Comparison of ENCODE assay signal across 8 cellular contexts in genomic region chr14:103056322-103057027, GRCh38. TPM values are rescaled to one million over a fixed set of nuclear protein-coding genes. Genes with fewer than 3 reads are reported as not detected.
DNase-seq lines count a peak whose midpoint lies in the region; ATAC-seq and TF ChIP-seq lines count a peak whose summit lies in the region.

No MANE protein-coding gene starts in this region.

- TF ChIP-seq CTCF in SK-N-SH (IDR thresholded peaks at IDR 0.05) (peak; percentile 71), esophagus squamous epithelium (IDR thresholded peaks at IDR 0.05) (no peak)

- TF ChIP-seq POLR2A in esophagus squamous epithelium (IDR thresholded peaks at IDR 0.05): peak in 1 of 4 donors; percentile 12

- WGBS in SK-N-SH (ENCODE audit: low lambda C conversion rate): 1% methylated on average over 32 of the region's 50 CpGs
- 3 to 7% methylated on average over 21 to 27 of the region's 50 CpGs for WGBS in esophagus squamous epithelium, 2 donors

- H3K9me3 Mint-ChIP-seq in naive thymus-derived CD4-positive, alpha-beta T cell: no peaks in the 10 kb centered on the region

- TF ChIP-seq RAD21 in SK-N-SH (IDR thresholded peaks at IDR 0.05; ENCODE audit: low read length): no peak

- peak overlapping the region; percentile 52 to 86 (median 74) for H3K4me3 Mint-ChIP-seq in naive thymus-derived CD4-positive, alpha-beta T cell

- peaks cover 48% of the 10 kb centered on the region for H4K20me1 ChIP-seq in SK-N-SH (ENCODE audit: insufficient read depth)

- H3K36me3 ChIP-seq in SK-N-SH (replicated peaks in 1 of 2; ENCODE audit: control insufficient read depth in 1 of 2, insufficient read depth in 2 of 2, low read length in 1 of 2) (peaks cover 5 to 13% of the 10 kb centered on the region in 2 experiments), esophagus squamous epithelium (no peaks in the 10 kb centered on the region)
- H3K36me3 ChIP-seq in naive thymus-derived CD4-positive, alpha-beta T cell (ENCODE audit: control insufficient read depth in 2 of 3, insufficient read depth in 3 of 3, low read length in 3 of 3): no peaks in the 10 kb centered on the region

- CTCF ChIA-PET in SK-N-SH (lab: Yijun Ruan, JAX): interaction anchor here (0.5 to 3.5 kb wide), 23 partner anchors 9 to 401 kb away, joined by 3 to 18 read pairs (median 4); no protein-coding TSS in a partner anchor
- CTCF ChIA-PET in naive thymus-derived CD4-positive, alpha-beta T cell (lab: Charles Lee): no interaction called here

- peaks cover 76% of the 10 kb centered on the region for H3K79me2 ChIP-seq in SK-N-SH (ENCODE audit: insufficient read depth)

- H3K27ac ChIP-seq in SK-N-SH (ENCODE audit: low read depth in 2 of 2, low read length in 1 of 2) (peak overlapping the region; percentile 75 to 89), esophagus squamous epithelium (peak overlapping the region; percentile 93 to 99 (median 98))
- peak overlapping the region; percentile 21 for H3K27ac ChIP-seq in naive thymus-derived CD4-positive, alpha-beta T cell (ENCODE audit: low read depth, low read length)

- H3K27ac Mint-ChIP-seq in naive thymus-derived CD4-positive, alpha-beta T cell: peak overlapping the region in 3 of 9 donors; percentile 32 to 71 (median 49)

- peaks cover 0 to 13% (median 11%) of the 10 kb centered on the region in 7 donors for H3K4me1 Mint-ChIP-seq in naive thymus-derived CD4-positive, alpha-beta T cell

- ATAC-seq in HG02623 (IDR thresholded peaks at IDR 0.05; ENCODE audit: unreplicated experiment) (peak; percentile 6), GM18498 (IDR thresholded peaks at IDR 0.05; ENCODE audit: unreplicated experiment) (no peak), HG02678 (IDR thresholded peaks at IDR 0.05; ENCODE audit: unreplicated experiment) (no peak)
- no peak for ATAC-seq in naive thymus-derived CD4-positive, alpha-beta T cell

- H3K27me3 Mint-ChIP-seq in naive thymus-derived CD4-positive, alpha-beta T cell: peaks cover 9 to 55% (median 14%) of the 10 kb centered on the region in 5 donors

- H3K27me3 ChIP-seq in SK-N-SH (ENCODE audit: insufficient read depth): no peaks in the 10 kb centered on the region
- H3K27me3 ChIP-seq in esophagus squamous epithelium: no peaks in the 10 kb centered on the region
- H3K27me3 ChIP-seq in naive thymus-derived CD4-positive, alpha-beta T cell (ENCODE audit: control insufficient read depth in 2 of 2, insufficient read depth in 2 of 2, low read length in 2 of 2): peaks cover 3 to 7% of the 10 kb centered on the region in 2 donors

- peak overlapping the region; percentile 74 for H3K9ac ChIP-seq in SK-N-SH

- H3K4me1 ChIP-seq in SK-N-SH (ENCODE audit: control insufficient read depth in 1 of 2, insufficient read depth in 2 of 2, low read depth in 1 of 2, low read length in 1 of 2) (peaks cover 23 to 26% of the 10 kb centered on the region in 2 experiments; a peak in 3 of 4 replicates), esophagus squamous epithelium (peaks cover 24 to 72% (median 29%) of the 10 kb centered on the region in 3 donors)
- no peaks in the 10 kb centered on the region for H3K4me1 ChIP-seq in naive thymus-derived CD4-positive, alpha-beta T cell (ENCODE audit: control insufficient read depth in 2 of 2, insufficient read depth in 2 of 2, low read length in 2 of 2)

- intact Hi-C loops in esophagus squamous epithelium (cut with DNase I): no loop called here
- intact Hi-C loops in naive thymus-derived CD4-positive, alpha-beta T cell (cut with micrococcal nuclease): loop anchor here in 1 of 2 donors (1.0 to 10.0 kb wide), 2 partner anchors 19 to 282 kb away; partner anchors contain the start of gene TRAF3

- H2AFZ ChIP-seq in SK-N-SH (ENCODE audit: low read depth): no peak overlapping the region

- no peaks in the 10 kb centered on the region for H3K36me3 Mint-ChIP-seq in naive thymus-derived CD4-positive, alpha-beta T cell

- H3K4me3 ChIP-seq in SK-N-SH (ENCODE audit: low read depth in 2 of 2, low read length in 1 of 2) (peak overlapping the region; percentile 75 to 91), esophagus squamous epithelium (peak overlapping the region; percentile 69 to 86 (median 78))
- no peak overlapping the region for H3K4me3 ChIP-seq in naive thymus-derived CD4-positive, alpha-beta T cell (ENCODE audit: low read length)

- TF ChIP-seq EP300 in SK-N-SH (IDR thresholded peaks at IDR 0.05; ENCODE audit: borderline replicate concordance in 1 of 2, low read depth in 1 of 2, low read length in 1 of 2): no peak

- H3F3A ChIP-seq in SK-N-SH (replicated peaks; ENCODE audit: insufficient read depth): peaks cover 4% of the 10 kb centered on the region

- H3K9me3 ChIP-seq in SK-N-SH: no peaks in the 10 kb centered on the region
- H3K9me3 ChIP-seq in esophagus squamous epithelium: no peaks in the 10 kb centered on the region
- H3K9me3 ChIP-seq in naive thymus-derived CD4-positive, alpha-beta T cell (ENCODE audit: control insufficient read depth in 2 of 3, low read length in 3 of 3): no peaks in the 10 kb centered on the region

- POLR2A ChIA-PET in SK-N-SH (lab: Yijun Ruan, JAX): no interaction called here
- POLR2A ChIA-PET in naive thymus-derived CD4-positive, alpha-beta T cell (lab: Charles Lee): no interaction called here

- H3K4me2 ChIP-seq in SK-N-SH: peak overlapping the region; percentile 89

- H3K9me2 ChIP-seq in SK-N-SH: no peaks in the 10 kb centered on the region

- DNase-seq in COR-L47 (lab: John Stamatoyannopoulos, UW) (peak; percentile 77), SK-N-SH (peak; percentile 90), esophagus squamous epithelium (lab: John Stamatoyannopoulos, UW) (no peak), cerebellar nuclear complex (lab: John Stamatoyannopoulos, UW) (no peak)
- peak in 1 of 9 donors; percentile 11 for DNase-seq in naive thymus-derived CD4-positive, alpha-beta T cell

TF ChIP-seq in SK-N-SH, 30 proteins besides CTCF, POLR2A, EP300 and RAD21:
- TF ChIP-seq CHD2 (IDR thresholded peaks at IDR 0.05; ENCODE audit: low read length, partially characterized antibody) (no peak), SIN3A (IDR thresholded peaks at IDR 0.05; ENCODE audit: borderline replicate concordance, low read depth, low read length) (peak; percentile 76; the same call in 1 of the 2 replicates), MXI1 (IDR thresholded peaks at IDR 0.05; ENCODE audit: low read depth, low read length) (peak; percentile 52; the same call in 1 of the 2 replicates)

RNA-seq across cellular contexts. Expression of gene CDC42BPB, which starts 0.9 kb away (rescaled TPM):
- 59.7 and 61.6 TPM in 2 replicates for polyA plus RNA-seq in SK-N-SH (2012; rRNA removed)
- polyA plus RNA-seq in SK-N-SH (2012; cell fraction: cytosol; rRNA removed): 30.0 and 41.9 TPM in 2 replicates
- 160 and 189 TPM in 2 replicates for polyA plus RNA-seq in SK-N-SH (2012; cell fraction: nucleus; rRNA removed)
- 10 to 100 TPM; 43.7 to 98.2 (median 81.2) TPM for total RNA-seq in esophagus squamous epithelium
- 10 to 100 TPM in 1 of 5 experiments, 1 to 10 TPM in 3, under 1 TPM in 1; 0.87 to 16.0 (median 5.5) TPM for total RNA-seq in naive thymus-derived CD4-positive, alpha-beta T cell
- polyA plus RNA-seq in naive thymus-derived CD4-positive, alpha-beta T cell: under 1 TPM; 0.34 to 0.43 TPM

RNA-seq across cellular contexts. Expression of gene LBHD2, which starts 27.5 kb away (rescaled TPM):
- polyA plus RNA-seq in SK-N-SH (2012; rRNA removed): not detected in 2 replicates
- polyA plus RNA-seq in SK-N-SH (2012; cell fraction: cytosol; rRNA removed): not detected in 2 replicates
- not detected in 2 replicates for polyA plus RNA-seq in SK-N-SH (2012; cell fraction: nucleus; rRNA removed)
- total RNA-seq in esophagus squamous epithelium: 1 to 10 TPM in 1 of 4 donors, not detected in 3; 1.1 TPM
- not detected for total RNA-seq in naive thymus-derived CD4-positive, alpha-beta T cell
- not detected for polyA plus RNA-seq in naive thymus-derived CD4-positive, alpha-beta T cell

RNA-seq across cellular contexts. Expression of gene EXOC3L4, which starts 38.0 kb away (rescaled TPM):
- polyA plus RNA-seq in SK-N-SH (2012; rRNA removed): 0.21 and 0.46 TPM in 2 replicates
- polyA plus RNA-seq in SK-N-SH (2012; cell fraction: cytosol; rRNA removed): 0.04 and 0.08 TPM in 2 replicates
- 0.72 and 0.73 TPM in 2 replicates for polyA plus RNA-seq in SK-N-SH (2012; cell fraction: nucleus; rRNA removed)
- under 1 TPM in 1 of 4 donors, not detected in 3; 1.00 TPM for total RNA-seq in esophagus squamous epithelium
- not detected for total RNA-seq in naive thymus-derived CD4-positive, alpha-beta T cell
- polyA plus RNA-seq in naive thymus-derived CD4-positive, alpha-beta T cell: not detected

Comparison
In these comparisons a context has a peak if more than half of its experiments do, and no peak if none do; other contexts are left out.
1. DNase-seq: peak in COR-L47 (single experiment) and SK-N-SH (single experiment); none in esophagus squamous epithelium (single experiment) and cerebellar nuclear complex (0 of 2).
2. H3K27ac ChIP-seq: peak in every context shown above with its lines; median percentile 98 in esophagus squamous epithelium; 82 in SK-N-SH; 21 in naive thymus-derived CD4-positive, alpha-beta T cell.